In the genomic region with DNA sequence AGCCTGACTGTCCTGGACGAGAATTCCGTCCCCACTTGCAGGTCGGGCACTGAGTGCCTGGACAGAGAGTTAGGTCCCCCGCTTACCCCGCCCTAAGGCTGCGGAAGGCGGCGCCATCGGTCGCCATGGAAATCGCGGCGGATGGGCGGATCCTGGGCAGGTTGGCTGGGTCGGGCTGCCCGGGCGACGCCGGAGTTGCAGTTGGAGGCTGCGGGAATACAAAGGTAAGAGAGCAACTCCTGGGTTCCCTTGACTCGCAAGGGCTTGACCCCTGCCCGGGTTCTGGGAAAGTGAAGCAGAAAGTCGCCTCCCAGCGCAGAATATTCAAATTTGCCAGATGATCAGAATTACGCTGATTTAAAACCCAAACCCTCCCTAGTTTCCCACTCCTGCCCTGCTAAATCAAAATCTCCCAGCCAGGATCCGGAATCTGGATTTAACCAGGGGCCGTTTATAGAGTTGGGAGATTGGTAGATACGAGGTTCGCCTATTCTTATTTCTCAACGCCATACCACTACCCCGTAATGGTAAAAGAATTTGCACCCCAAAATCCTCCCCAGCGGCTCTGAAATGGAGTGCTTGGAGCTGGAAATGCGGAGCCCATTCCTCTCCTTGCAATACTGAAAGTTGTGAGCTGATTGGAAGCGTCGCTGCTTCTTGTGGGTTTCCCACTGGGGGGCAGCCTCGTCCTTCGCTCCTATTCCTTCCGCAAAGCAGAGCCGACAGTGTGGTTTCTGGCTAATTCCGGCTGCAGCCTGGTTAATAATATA, we compare ENCODE assay signal across 2 cellular contexts.
TF ChIP-seq lines count a peak whose summit lies in the region.

No MANE protein-coding gene starts in this region.

TF ChIP-seq in H1, 55 proteins besides CTCF, POLR2A, EP300 and RAD21 (continued from another document):
- TF ChIP-seq TEAD4 (IDR thresholded peaks at IDR 0.05; ENCODE audit: low read depth, low read length) (no peak), EZH2 (IDR thresholded peaks at IDR 0.05; ENCODE audit: low read depth, low read length, severe bottlenecking) (no peak), CBX5 (IDR thresholded peaks at IDR 0.05; ENCODE audit: low read depth, low read length) (no peak), TCF12 (IDR thresholded peaks at IDR 0.05; ENCODE audit: low read depth, low read length) (no peak), SIN3A (conservative IDR thresholded peaks at IDR 0.05 in 1 of 2, IDR thresholded peaks at IDR 0.05 in 1 of 2; ENCODE audit: low read depth in 1 of 2, low read length in 2 of 2) (peak in 1 of 2 experiments; percentile 68; a peak in 1 of 4 replicates), BACH1 (IDR thresholded peaks at IDR 0.05; ENCODE audit: low read length) (no peak), SIRT6 (IDR thresholded peaks at IDR 0.05; ENCODE audit: low read length) (no peak), JUN (IDR thresholded peaks at IDR 0.05; ENCODE audit: low read depth, low read length) (no peak), TBP (IDR thresholded peaks at IDR 0.05; ENCODE audit: low read depth, low read length) (0 out of 2 replicates have a peak, but pooled peaks have one; percentile 28), HDAC2 (IDR thresholded peaks at IDR 0.05; ENCODE audit: borderline replicate concordance in 1 of 2, low read depth in 2 of 2, low read length in 2 of 2) (no peak), CBX8 (IDR thresholded peaks at IDR 0.05; ENCODE audit: borderline replicate concordance, low read depth, low read length) (no peak), BRCA1 (IDR thresholded peaks at IDR 0.05; ENCODE audit: low read depth, low read length) (no peak), KDM5A (IDR thresholded peaks at IDR 0.05; ENCODE audit: low read length) (peak; percentile 59), SRF (IDR thresholded peaks at IDR 0.05; ENCODE audit: low read depth, low read length) (no peak), HDAC6 (IDR thresholded peaks at IDR 0.05; ENCODE audit: low read depth, low read length) (no peak), SIX5 (IDR thresholded peaks at IDR 0.05; ENCODE audit: low read depth, low read length) (no peak), SAP30 (IDR thresholded peaks at IDR 0.05; ENCODE audit: insufficient read depth, insufficient replicate concordance, low read length) (no peak), POLR2AphosphoS5 (IDR thresholded peaks at IDR 0.05; ENCODE audit: low read depth, low read length) (no peak), TAF1 (IDR thresholded peaks at IDR 0.05; ENCODE audit: low read depth, low read length) (0 out of 2 replicates have a peak, but pooled peaks have one; percentile 48), RBBP5 (IDR thresholded peaks at IDR 0.05; ENCODE audit: borderline replicate concordance, low read depth, low read length) (no peak), ZNF274 (IDR thresholded peaks at IDR 0.05; ENCODE audit: borderline replicate concordance, extremely low read depth, low read length) (no peak), SP1 (IDR thresholded peaks at IDR 0.05; ENCODE audit: low read depth, low read length) (no peak), RNF2 (IDR thresholded peaks at IDR 0.05; ENCODE audit: borderline replicate concordance, low read depth, low read length, missing control alignments, poor library complexity, severe bottlenecking) (no peak), TAF7 (optimal IDR thresholded peaks at IDR 0.05; ENCODE audit: borderline replicate concordance, low read depth, low read length) (peak; percentile 58), POU5F1 (IDR thresholded peaks at IDR 0.05; ENCODE audit: low read depth, low read length) (no peak), KDM1A (IDR thresholded peaks at IDR 0.05; ENCODE audit: borderline replicate concordance, low read length) (no peak)
- TF ChIP-seq, protein P1, sequence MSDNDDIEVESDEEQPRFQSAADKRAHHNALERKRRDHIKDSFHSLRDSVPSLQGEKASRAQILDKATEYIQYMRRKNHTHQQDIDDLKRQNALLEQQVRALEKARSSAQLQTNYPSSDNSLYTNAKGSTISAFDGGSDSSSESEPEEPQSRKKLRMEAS (IDR thresholded peaks at IDR 0.05), result 0 out of 2 replicates have a peak, but pooled peaks have one; percentile 17
- TF ChIP-seq, protein P2, sequence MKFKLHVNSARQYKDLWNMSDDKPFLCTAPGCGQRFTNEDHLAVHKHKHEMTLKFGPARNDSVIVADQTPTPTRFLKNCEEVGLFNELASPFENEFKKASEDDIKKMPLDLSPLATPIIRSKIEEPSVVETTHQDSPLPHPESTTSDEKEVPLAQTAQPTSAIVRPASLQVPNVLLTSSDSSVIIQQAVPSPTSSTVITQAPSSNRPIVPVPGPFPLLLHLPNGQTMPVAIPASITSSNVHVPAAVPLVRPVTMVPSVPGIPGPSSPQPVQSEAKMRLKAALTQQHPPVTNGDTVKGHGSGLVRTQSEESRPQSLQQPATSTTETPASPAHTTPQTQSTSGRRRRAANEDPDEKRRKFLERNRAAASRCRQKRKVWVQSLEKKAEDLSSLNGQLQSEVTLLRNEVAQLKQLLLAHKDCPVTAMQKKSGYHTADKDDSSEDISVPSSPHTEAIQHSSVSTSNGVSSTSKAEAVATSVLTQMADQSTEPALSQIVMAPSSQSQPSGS (IDR thresholded peaks at IDR 0.05; ENCODE audit: low read length), result no peak

TF ChIP-seq in HepG2, 621 proteins besides CTCF, POLR2A, EP300 and RAD21 (continued from another document and continues in another):
- TF ChIP-seq, protein P3, sequence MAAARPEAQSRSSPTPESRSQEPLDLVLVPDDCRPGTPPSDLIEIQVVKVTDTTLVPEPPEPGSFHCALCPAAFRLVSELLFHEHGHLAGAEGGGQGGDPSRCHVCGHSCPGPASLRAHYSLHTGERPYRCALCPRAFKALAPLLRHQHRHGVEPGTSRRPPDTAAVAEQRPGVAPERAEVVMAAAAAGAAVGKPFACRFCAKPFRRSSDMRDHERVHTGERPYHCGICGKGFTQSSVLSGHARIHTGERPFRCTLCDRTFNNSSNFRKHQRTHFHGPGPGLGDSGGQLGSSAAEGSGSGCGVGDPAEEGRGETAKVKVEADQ (CRISPR knock-in tag; IDR thresholded peaks at IDR 0.05; ENCODE audit: borderline replicate concordance), result no peak
- TF ChIP-seq ZNF891 (CRISPR knock-in tag; IDR thresholded peaks at IDR 0.05) (no peak), DMAP1 (CRISPR knock-in tag; IDR thresholded peaks at IDR 0.05) (no peak), ZNF780A (CRISPR knock-in tag; IDR thresholded peaks at IDR 0.05) (no peak), ZNF264 (CRISPR knock-in tag; IDR thresholded peaks at IDR 0.05) (no peak), ZNF839 (CRISPR knock-in tag; IDR thresholded peaks at IDR 0.05; ENCODE audit: borderline replicate concordance) (no peak), PPARG (CRISPR knock-in tag; conservative IDR thresholded peaks at IDR 0.05) (peak; percentile 6; the same call in 1 of the 2 replicates), FOSL1 (CRISPR knock-in tag; IDR thresholded peaks at IDR 0.05; ENCODE audit: borderline replicate concordance) (no peak)
- TF ChIP-seq, protein P4, sequence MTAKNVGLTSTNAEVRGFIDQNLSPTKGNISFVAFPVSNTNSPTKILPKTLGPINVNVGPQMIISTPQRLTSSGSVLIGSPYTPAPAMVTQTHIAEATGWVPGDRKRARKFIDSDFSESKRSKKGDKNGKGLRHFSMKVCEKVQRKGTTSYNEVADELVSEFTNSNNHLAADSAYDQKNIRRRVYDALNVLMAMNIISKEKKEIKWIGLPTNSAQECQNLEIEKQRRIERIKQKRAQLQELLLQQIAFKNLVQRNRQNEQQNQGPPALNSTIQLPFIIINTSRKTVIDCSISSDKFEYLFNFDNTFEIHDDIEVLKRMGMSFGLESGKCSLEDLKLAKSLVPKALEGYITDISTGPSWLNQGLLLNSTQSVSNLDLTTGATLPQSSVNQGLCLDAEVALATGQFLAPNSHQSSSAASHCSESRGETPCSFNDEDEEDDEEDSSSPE (CRISPR knock-in tag; IDR thresholded peaks at IDR 0.05), result no peak
- TF ChIP-seq, protein P5, sequence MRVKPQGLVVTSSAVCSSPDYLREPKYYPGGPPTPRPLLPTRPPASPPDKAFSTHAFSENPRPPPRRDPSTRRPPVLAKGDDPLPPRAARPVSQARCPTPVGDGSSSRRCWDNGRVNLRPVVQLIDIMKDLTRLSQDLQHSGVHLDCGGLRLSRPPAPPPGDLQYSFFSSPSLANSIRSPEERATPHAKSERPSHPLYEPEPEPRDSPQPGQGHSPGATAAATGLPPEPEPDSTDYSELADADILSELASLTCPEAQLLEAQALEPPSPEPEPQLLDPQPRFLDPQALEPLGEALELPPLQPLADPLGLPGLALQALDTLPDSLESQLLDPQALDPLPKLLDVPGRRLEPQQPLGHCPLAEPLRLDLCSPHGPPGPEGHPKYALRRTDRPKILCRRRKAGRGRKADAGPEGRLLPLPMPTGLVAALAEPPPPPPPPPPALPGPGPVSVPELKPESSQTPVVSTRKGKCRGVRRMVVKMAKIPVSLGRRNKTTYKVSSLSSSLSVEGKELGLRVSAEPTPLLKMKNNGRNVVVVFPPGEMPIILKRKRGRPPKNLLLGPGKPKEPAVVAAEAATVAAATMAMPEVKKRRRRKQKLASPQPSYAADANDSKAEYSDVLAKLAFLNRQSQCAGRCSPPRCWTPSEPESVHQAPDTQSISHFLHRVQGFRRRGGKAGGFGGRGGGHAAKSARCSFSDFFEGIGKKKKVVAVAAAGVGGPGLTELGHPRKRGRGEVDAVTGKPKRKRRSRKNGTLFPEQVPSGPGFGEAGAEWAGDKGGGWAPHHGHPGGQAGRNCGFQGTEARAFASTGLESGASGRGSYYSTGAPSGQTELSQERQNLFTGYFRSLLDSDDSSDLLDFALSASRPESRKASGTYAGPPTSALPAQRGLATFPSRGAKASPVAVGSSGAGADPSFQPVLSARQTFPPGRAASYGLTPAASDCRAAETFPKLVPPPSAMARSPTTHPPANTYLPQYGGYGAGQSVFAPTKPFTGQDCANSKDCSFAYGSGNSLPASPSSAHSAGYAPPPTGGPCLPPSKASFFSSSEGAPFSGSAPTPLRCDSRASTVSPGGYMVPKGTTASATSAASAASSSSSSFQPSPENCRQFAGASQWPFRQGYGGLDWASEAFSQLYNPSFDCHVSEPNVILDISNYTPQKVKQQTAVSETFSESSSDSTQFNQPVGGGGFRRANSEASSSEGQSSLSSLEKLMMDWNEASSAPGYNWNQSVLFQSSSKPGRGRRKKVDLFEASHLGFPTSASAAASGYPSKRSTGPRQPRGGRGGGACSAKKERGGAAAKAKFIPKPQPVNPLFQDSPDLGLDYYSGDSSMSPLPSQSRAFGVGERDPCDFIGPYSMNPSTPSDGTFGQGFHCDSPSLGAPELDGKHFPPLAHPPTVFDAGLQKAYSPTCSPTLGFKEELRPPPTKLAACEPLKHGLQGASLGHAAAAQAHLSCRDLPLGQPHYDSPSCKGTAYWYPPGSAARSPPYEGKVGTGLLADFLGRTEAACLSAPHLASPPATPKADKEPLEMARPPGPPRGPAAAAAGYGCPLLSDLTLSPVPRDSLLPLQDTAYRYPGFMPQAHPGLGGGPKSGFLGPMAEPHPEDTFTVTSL (CRISPR knock-in tag; IDR thresholded peaks at IDR 0.05; ENCODE audit: borderline replicate concordance), result peak; percentile 34; the same call in 1 of the 2 replicates
- TF ChIP-seq, protein P6, sequence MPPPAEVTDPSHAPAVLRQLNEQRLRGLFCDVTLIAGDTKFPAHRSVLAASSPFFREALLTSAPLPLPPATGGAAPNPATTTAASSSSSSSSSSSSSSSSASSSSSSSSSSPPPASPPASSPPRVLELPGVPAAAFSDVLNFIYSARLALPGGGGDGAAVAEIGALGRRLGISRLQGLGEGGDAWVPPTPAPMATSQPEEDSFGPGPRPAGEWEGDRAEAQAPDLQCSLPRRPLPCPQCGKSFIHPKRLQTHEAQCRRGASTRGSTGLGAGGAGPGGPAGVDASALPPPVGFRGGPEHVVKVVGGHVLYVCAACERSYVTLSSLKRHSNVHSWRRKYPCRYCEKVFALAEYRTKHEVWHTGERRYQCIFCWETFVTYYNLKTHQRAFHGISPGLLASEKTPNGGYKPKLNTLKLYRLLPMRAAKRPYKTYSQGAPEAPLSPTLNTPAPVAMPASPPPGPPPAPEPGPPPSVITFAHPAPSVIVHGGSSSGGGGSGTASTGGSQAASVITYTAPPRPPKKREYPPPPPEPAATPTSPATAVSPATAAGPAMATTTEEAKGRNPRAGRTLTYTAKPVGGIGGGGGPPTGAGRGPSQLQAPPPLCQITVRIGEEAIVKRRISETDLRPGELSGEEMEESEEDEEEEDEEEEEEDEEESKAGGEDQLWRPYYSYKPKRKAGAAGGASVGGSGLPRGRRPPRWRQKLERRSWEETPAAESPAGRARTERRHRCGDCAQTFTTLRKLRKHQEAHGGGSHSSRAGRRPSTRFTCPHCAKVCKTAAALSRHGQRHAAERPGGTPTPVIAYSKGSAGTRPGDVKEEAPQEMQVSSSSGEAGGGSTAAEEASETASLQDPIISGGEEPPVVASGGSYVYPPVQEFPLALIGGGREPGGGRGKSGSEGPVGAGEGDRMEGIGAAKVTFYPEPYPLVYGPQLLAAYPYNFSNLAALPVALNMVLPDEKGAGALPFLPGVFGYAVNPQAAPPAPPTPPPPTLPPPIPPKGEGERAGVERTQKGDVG (CRISPR knock-in tag; IDR thresholded peaks at IDR 0.05; ENCODE audit: borderline replicate concordance), result no peak
- TF ChIP-seq, protein P7, sequence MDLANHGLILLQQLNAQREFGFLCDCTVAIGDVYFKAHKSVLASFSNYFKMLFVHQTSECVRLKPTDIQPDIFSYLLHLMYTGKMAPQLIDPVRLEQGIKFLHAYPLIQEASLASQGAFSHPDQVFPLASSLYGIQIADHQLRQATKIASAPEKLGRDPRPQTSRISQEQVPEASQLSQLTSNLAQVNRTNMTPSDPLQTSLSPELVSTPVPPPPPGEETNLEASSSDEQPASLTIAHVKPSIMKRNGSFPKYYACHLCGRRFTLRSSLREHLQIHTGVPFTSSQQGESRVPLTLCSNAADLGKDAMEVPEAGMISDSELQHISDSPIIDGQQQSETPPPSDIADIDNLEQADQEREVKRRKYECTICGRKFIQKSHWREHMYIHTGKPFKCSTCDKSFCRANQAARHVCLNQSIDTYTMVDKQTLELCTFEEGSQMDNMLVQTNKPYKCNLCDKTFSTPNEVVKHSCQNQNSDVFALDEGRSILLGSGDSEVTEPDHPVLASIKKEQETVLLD (CRISPR knock-in tag; IDR thresholded peaks at IDR 0.05; ENCODE audit: low read depth), result no peak
- TF ChIP-seq, protein P8, sequence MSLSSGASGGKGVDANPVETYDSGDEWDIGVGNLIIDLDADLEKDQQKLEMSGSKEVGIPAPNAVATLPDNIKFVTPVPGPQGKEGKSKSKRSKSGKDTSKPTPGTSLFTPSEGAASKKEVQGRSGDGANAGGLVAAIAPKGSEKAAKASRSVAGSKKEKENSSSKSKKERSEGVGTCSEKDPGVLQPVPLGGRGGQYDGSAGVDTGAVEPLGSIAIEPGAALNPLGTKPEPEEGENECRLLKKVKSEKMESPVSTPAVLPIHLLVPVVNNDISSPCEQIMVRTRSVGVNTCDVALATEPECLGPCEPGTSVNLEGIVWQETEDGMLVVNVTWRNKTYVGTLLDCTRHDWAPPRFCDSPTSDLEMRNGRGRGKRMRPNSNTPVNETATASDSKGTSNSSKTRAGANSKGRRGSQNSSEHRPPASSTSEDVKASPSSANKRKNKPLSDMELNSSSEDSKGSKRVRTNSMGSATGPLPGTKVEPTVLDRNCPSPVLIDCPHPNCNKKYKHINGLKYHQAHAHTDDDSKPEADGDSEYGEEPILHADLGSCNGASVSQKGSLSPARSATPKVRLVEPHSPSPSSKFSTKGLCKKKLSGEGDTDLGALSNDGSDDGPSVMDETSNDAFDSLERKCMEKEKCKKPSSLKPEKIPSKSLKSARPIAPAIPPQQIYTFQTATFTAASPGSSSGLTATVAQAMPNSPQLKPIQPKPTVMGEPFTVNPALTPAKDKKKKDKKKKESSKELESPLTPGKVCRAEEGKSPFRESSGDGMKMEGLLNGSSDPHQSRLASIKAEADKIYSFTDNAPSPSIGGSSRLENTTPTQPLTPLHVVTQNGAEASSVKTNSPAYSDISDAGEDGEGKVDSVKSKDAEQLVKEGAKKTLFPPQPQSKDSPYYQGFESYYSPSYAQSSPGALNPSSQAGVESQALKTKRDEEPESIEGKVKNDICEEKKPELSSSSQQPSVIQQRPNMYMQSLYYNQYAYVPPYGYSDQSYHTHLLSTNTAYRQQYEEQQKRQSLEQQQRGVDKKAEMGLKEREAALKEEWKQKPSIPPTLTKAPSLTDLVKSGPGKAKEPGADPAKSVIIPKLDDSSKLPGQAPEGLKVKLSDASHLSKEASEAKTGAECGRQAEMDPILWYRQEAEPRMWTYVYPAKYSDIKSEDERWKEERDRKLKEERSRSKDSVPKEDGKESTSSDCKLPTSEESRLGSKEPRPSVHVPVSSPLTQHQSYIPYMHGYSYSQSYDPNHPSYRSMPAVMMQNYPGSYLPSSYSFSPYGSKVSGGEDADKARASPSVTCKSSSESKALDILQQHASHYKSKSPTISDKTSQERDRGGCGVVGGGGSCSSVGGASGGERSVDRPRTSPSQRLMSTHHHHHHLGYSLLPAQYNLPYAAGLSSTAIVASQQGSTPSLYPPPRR (CRISPR knock-in tag; IDR thresholded peaks at IDR 0.05; ENCODE audit: borderline replicate concordance), result no peak
